21 cellular contexts compared by ENCODE assay signal in genomic region chr1:209825591-209826433, GRCh38. TPM values are rescaled to one million over a fixed set of nuclear protein-coding genes. Genes with fewer than 3 reads are reported as not detected.
DNase-seq lines count a peak whose midpoint lies in the region; ATAC-seq, FAIRE-seq and TF ChIP-seq lines count a peak whose summit lies in the region.
"Had no signal": no experiment of that assay in that cellular context is flagged by ENCODE, and none has a peak within 500 bp of the region (broad histone marks: within the 10 kb centered on the region; RNA-seq: fewer than 3 reads in every experiment).

No MANE protein-coding gene starts in this region.

- no peak overlapping the region for H2AFZ ChIP-seq in endothelial cell of umbilical vein (ENCODE audit: low read depth, low read length)

- H3K36me3 Mint-ChIP-seq in activated T-helper 2 cell treated with anti-CD3 and anti-CD28 coated beads, Interferon-gamma antibody, Interleukin-2, Interleukin-4, amounts not matched to agents 10 μg/mL and 5 μg/mL and 100 μg/mL, durations not matched to agents 14 hours and 24 hours and 36 hours (ENCODE audit: low read depth): peaks cover 25% of the 10 kb centered on the region

- no peaks in the 10 kb centered on the region for H3K36me3 ChIP-seq in endothelial cell of umbilical vein (ENCODE audit: control insufficient read depth in 2 of 2, extremely low read depth in 1 of 2, insufficient read depth in 2 of 2, low read length in 2 of 2)
- H3K36me3 ChIP-seq in A673 (ENCODE audit: insufficient read depth, low read length, poor library complexity, severe bottlenecking): peaks cover 3% of the 10 kb centered on the region

- no peaks in the 10 kb centered on the region for H3K27me3 ChIP-seq in endothelial cell of umbilical vein (ENCODE audit: control insufficient read depth in 2 of 2, insufficient read depth in 2 of 2, low read length in 2 of 2)
- no peaks in the 10 kb centered on the region for H3K27me3 ChIP-seq in A673 (replicated peaks; ENCODE audit: insufficient read depth, low read depth, low read length, poor library complexity)
- H3K27me3 ChIP-seq: SJSA1 had no signal

- H3K9me3 Mint-ChIP-seq in activated T-helper 2 cell treated with anti-CD3 and anti-CD28 coated beads, Interferon-gamma antibody, Interleukin-2, Interleukin-4, amounts not matched to agents 10 μg/mL and 5 μg/mL and 100 μg/mL, durations not matched to agents 14 hours and 24 hours and 36 hours: no peaks in the 10 kb centered on the region
- H3K9me3 Mint-ChIP-seq: CD4-positive, alpha-beta memory T cell; stimulated activated naive CD8-positive, alpha-beta T cell treated with anti-CD3 and anti-CD28 coated beads, Interleukin-15, Interleukin-2, amounts not matched to agents 100 ng/mL and 50 ng/mL, for 24 hours had no signal

- TF ChIP-seq RAD21 in A549 (conservative IDR thresholded peaks at IDR 0.05 in 1 of 2, IDR thresholded peaks at IDR 0.05 in 1 of 2): no peak

- ATAC-seq in A549: no peak
- ATAC-seq: activated CD8-positive, alpha-beta memory T cell treated with anti-CD3 and anti-CD28 coated beads, Interleukin-2, amount 10 ng/mL, durations not matched to agents 7 days and 5 days; HCT116 had no signal

- no peak for TF ChIP-seq CTCF in A549 (IDR thresholded peaks at IDR 0.05)
- no peak for TF ChIP-seq CTCF in endothelial cell of umbilical vein (IDR thresholded peaks at IDR 0.05; ENCODE audit: extremely low read depth in 1 of 2, insufficient read depth in 1 of 2, low read depth in 1 of 2, low read length in 2 of 2)
- TF ChIP-seq CTCF in A673 (conservative IDR thresholded peaks at IDR 0.05; ENCODE audit: low read depth, low read length): no peak

- intact Hi-C loops in endothelial cell of umbilical vein (cut with micrococcal nuclease): no loop called here
- intact Hi-C loops in activated T-helper 2 cell treated with anti-CD3 and anti-CD28 coated beads, Interferon-gamma antibody, Interleukin-2, Interleukin-4, amounts not matched to agents 10 μg/mL and 5 μg/mL and 100 μg/mL, durations not matched to agents 14 hours and 24 hours and 36 hours (cut with micrococcal nuclease): loop anchor here (5.0 kb wide), 1 partner anchor 149 kb away; the partner anchor contains the start of gene G0S2
- intact Hi-C loops in A673 (cut with micrococcal nuclease; ENCODE audit: unreplicated experiment): no loop called here

- dilution Hi-C loops in endothelial cell of umbilical vein (cut with MboI; ENCODE audit: extremely low pct_ligation_motif_present, low sequenced_read_pairs): loop anchor here (25.0 kb wide), 1 partner anchor 536 kb away; no protein-coding TSS in a partner anchor

- no peaks in the 10 kb centered on the region for H4K20me1 ChIP-seq in endothelial cell of umbilical vein (replicated peaks; ENCODE audit: control insufficient read depth, extremely low read depth, insufficient read depth, low read length)

- POLR2A ChIA-PET in A549 (lab: Yijun Ruan, JAX): no interaction called here
- POLR2A ChIA-PET in endothelial cell of umbilical vein (lab: Charles Lee): interaction anchor here (0.6 kb wide), 1 partner anchor 44 kb away, joined by 3 read pairs; no protein-coding TSS in a partner anchor
- POLR2A ChIA-PET in A673 (lab: Charles Lee; ENCODE audit: low non-redundant PET): no interaction called here

- peaks cover 33% of the 10 kb centered on the region for H3K4me1 ChIP-seq in A549
- H3K4me1 ChIP-seq in endothelial cell of umbilical vein (ENCODE audit: control insufficient read depth, extremely low read depth, insufficient read depth, low read length): peaks cover 51% of the 10 kb centered on the region
- H3K4me1 ChIP-seq in A673 (ENCODE audit: insufficient read depth, low read length, poor library complexity, severe bottlenecking): peaks cover 11% of the 10 kb centered on the region

- BruUV-seq in endothelial cell of umbilical vein (replicated peaks; lab: Mats Ljungman, UMichigan): no TSS peak
- BruUV-seq in A673 (replicated peaks; lab: Mats Ljungman, UMichigan): no TSS peak

- no peak overlapping the region for H3K4me3 Mint-ChIP-seq in activated T-helper 2 cell treated with anti-CD3 and anti-CD28 coated beads, Interferon-gamma antibody, Interleukin-2, Interleukin-4, amounts not matched to agents 10 μg/mL and 5 μg/mL and 100 μg/mL, durations not matched to agents 14 hours and 24 hours and 36 hours (ENCODE audit: low read depth)

- FAIRE-seq in A549 (lab: Jason Lieb, UNC): no peak
- no peak for FAIRE-seq in endothelial cell of umbilical vein (lab: Jason Lieb, UNC)
- FAIRE-seq in RCC 7860 (lab: Jason Lieb, UNC): no peak
- FAIRE-seq: colon had no signal

- peaks cover 14% of the 10 kb centered on the region for H3K79me2 ChIP-seq in endothelial cell of umbilical vein (ENCODE audit: control insufficient read depth, insufficient read depth, low read length)

- no peaks in the 10 kb centered on the region for H3K9me3 ChIP-seq in A549
- no peaks in the 10 kb centered on the region for H3K9me3 ChIP-seq in endothelial cell of umbilical vein (replicated peaks; ENCODE audit: control insufficient read depth, insufficient read depth, low read length)
- no peaks in the 10 kb centered on the region for H3K9me3 ChIP-seq in A673 (ENCODE audit: low read depth, low read length, poor library complexity, severe bottlenecking)
- H3K9me3 ChIP-seq: SJSA1 had no signal

- H3K9me1 ChIP-seq in endothelial cell of umbilical vein (replicated peaks; ENCODE audit: control insufficient read depth, extremely low read depth, insufficient read depth, low read length): no peaks in the 10 kb centered on the region

- peak overlapping the region; percentile 31 for H3K4me2 ChIP-seq in A549
- no peak overlapping the region for H3K4me2 ChIP-seq in endothelial cell of umbilical vein (ENCODE audit: insufficient read depth, low read length)

- H3K4me3 ChIP-seq in A549 (no peak overlapping the region), endothelial cell of umbilical vein (replicated peaks in 1 of 3; ENCODE audit: insufficient read depth in 1 of 3, low read depth in 1 of 3, low read length in 3 of 3) (no peak overlapping the region), A673 (ENCODE audit: low read depth, low read length, poor library complexity, severe bottlenecking) (no peak overlapping the region)
- H3K4me3 ChIP-seq: lung, SJSA1 had no signal

- CTCF ChIA-PET in A549 (lab: Yijun Ruan, JAX): interaction anchor here (1.1 to 8.2 kb wide), 8 partner anchors 10 to 163 kb away, joined by 3 to 114 read pairs (median 5); no protein-coding TSS in a partner anchor
- CTCF ChIA-PET in endothelial cell of umbilical vein (lab: Charles Lee): interaction anchor here (0.9 to 1.1 kb wide), 2 partner anchors 14 to 24 kb away, joined by 4 read pairs; no protein-coding TSS in a partner anchor
- CTCF ChIA-PET in A673 (lab: Charles Lee): no interaction called here

- peaks cover 15% of the 10 kb centered on the region for H3K27me3 Mint-ChIP-seq in activated T-helper 2 cell treated with anti-CD3 and anti-CD28 coated beads, Interferon-gamma antibody, Interleukin-2, Interleukin-4, amounts not matched to agents 10 μg/mL and 5 μg/mL and 100 μg/mL, durations not matched to agents 14 hours and 24 hours and 36 hours (ENCODE audit: low read depth)

- DNase-seq in A549 (ENCODE audit: low read depth in 1 of 2, low spot score in 1 of 2) (peak in 1 of 2 experiments; percentile 52), HT-29 (ENCODE audit: low spot score) (peak; percentile 55), endothelial cell of umbilical vein (ENCODE audit: low read depth, low spot score) (no peak), myocyte (ENCODE audit: low read depth) (peak; percentile 77), A673 (ENCODE audit: low spot score) (no peak), HuH-7.5 (ENCODE audit: low spot score) (no peak), RCC 7860 (ENCODE audit: low spot score) (no peak)
- DNase-seq in activated T-helper 2 cell treated with anti-CD3 and anti-CD28 coated beads, Interferon-gamma antibody, Interleukin-2, Interleukin-4, amounts not matched to agents 10 μg/mL and 5 μg/mL and 100 μg/mL, durations not matched to agents 14 hours and 24 hours and 36 hours (ENCODE audit: low spot score): no peak
- DNase-seq: activated CD4-positive, alpha-beta T cell treated with anti-CD3 and anti-CD28 coated beads for 1 hour; activated CD8-positive, alpha-beta memory T cell treated with anti-CD3 and anti-CD28 coated beads, Interleukin-2, amount 10 ng/mL, durations not matched to agents 7 days and 5 days; activated gamma-delta T cell; aorta; CD4-positive, alpha-beta memory T cell; NCI-H1436; NCI-H345; nephron progenitor cell had no signal

- TF ChIP-seq EP300 in A549 (IDR thresholded peaks at IDR 0.05): no peak

- no peak overlapping the region for H3K9ac ChIP-seq in endothelial cell of umbilical vein (replicated peaks; ENCODE audit: extremely low read depth, insufficient read depth, low read length)

- no peak overlapping the region for H3K27ac Mint-ChIP-seq in activated T-helper 2 cell treated with anti-CD3 and anti-CD28 coated beads, Interferon-gamma antibody, Interleukin-2, Interleukin-4, amounts not matched to agents 10 μg/mL and 5 μg/mL and 100 μg/mL, durations not matched to agents 14 hours and 24 hours and 36 hours
- H3K27ac Mint-ChIP-seq: nephron progenitor cell had no signal

- WGBS in A549 (ENCODE audit: missing lambda C conversion rate): 47% methylated on average over 11 of the region's 11 CpGs

- peaks cover 44% of the 10 kb centered on the region for H3K4me1 Mint-ChIP-seq in activated T-helper 2 cell treated with anti-CD3 and anti-CD28 coated beads, Interferon-gamma antibody, Interleukin-2, Interleukin-4, amounts not matched to agents 10 μg/mL and 5 μg/mL and 100 μg/mL, durations not matched to agents 14 hours and 24 hours and 36 hours (ENCODE audit: low read depth)

- H3K27ac ChIP-seq in A549 (no peak overlapping the region), endothelial cell of umbilical vein (ENCODE audit: insufficient read depth, low read depth, low read length) (peak overlapping the region; percentile 19), A673 (ENCODE audit: low read depth, low read length, poor library complexity, severe bottlenecking) (no peak overlapping the region)
- H3K27ac ChIP-seq: SJSA1 had no signal

- TF ChIP-seq POLR2A in A549 (IDR thresholded peaks at IDR 0.05; ENCODE audit: low read length): no peak
- no peak for TF ChIP-seq POLR2A in endothelial cell of umbilical vein (IDR thresholded peaks at IDR 0.05; ENCODE audit: low read depth, low read length)

RNA-seq across cellular contexts. Expression of gene UTP25, which starts 2.0 kb away (rescaled TPM):
- 16.5 and 16.7 TPM in 2 replicates for polyA plus RNA-seq in A549 (2011; rRNA removed)
- polyA plus RNA-seq in A549 (2012; cell fraction: cytosol; rRNA removed): 4.2 and 4.9 TPM in 2 replicates
- 5.6 and 7.0 TPM in 2 replicates for polyA plus RNA-seq in A549 (2012; cell fraction: nucleus; rRNA removed)
- 8.4 to 8.7 TPM (median 8.7 TPM) in 3 replicates for polyA plus RNA-seq in A549 (2017; fragmentation: RNase III; extraction: RNeasy Plus Mini Kit Qiagen cat#74134 plus additional on column Dnase treatment)
- polyA minus RNA-seq in A549 (2011; rRNA and poly(A)+ RNA removed): 18.0 and 18.3 TPM in 2 replicates
- total RNA-seq in HT-29 (2014; rRNA removed; shearing (Covaris generic)): 6.7 and 7.2 TPM in 2 replicates
- total RNA-seq in endothelial cell of umbilical vein: 10.5 and 11.7 TPM in 2 replicates
- polyA plus RNA-seq in endothelial cell of umbilical vein: 5.9 and 6.6 TPM in 2 replicates
- 5.3 and 5.7 TPM in 2 replicates for polyA plus RNA-seq in endothelial cell of umbilical vein (2011; cell fraction: cytosol; rRNA removed)
- polyA plus RNA-seq in endothelial cell of umbilical vein (2011; cell fraction: nucleus; rRNA removed): 23.9 and 27.8 TPM in 2 replicates
- polyA plus RNA-seq in endothelial cell of umbilical vein (2012): 6.5 and 9.0 TPM in 2 replicates
- polyA minus RNA-seq in endothelial cell of umbilical vein: 20.9 and 22.0 TPM in 2 replicates
- 10.0 TPM for polyA minus RNA-seq in endothelial cell of umbilical vein (2011; cell fraction: cytosol; rRNA and poly(A)+ RNA removed)
- 47.3 and 73.9 TPM in 2 replicates for polyA minus RNA-seq in endothelial cell of umbilical vein (2011; cell fraction: nucleus; rRNA and poly(A)+ RNA removed)
- total RNA-seq in myocyte: 6.7 and 6.8 TPM in 2 replicates
- 4.6 TPM for polyA plus RNA-seq in myocyte (2012)
- total RNA-seq in activated T-helper 2 cell treated with anti-CD3 and anti-CD28 coated beads, Interferon-gamma antibody, Interleukin-2, Interleukin-4, amounts not matched to agents 10 μg/mL and 5 μg/mL and 100 μg/mL, durations not matched to agents 14 hours and 24 hours and 36 hours: 18.7 and 19.6 TPM in 2 replicates
- 8.9 and 11.5 TPM in 2 replicates for total RNA-seq in A673 (2021)

RNA-seq across cellular contexts. Expression of gene IRF6, which starts 19.9 kb away (rescaled TPM):
- 0.22 and 0.25 TPM in 2 replicates for polyA plus RNA-seq in A549 (2011; rRNA removed)
- polyA plus RNA-seq in A549 (2012; cell fraction: cytosol; rRNA removed): 0.04 and 0.08 TPM in 2 replicates
- polyA plus RNA-seq in A549 (2012; cell fraction: nucleus; rRNA removed): not detected in 2 replicates
- 0.03 to 0.08 TPM (median 0.05 TPM) in 3 replicates for polyA plus RNA-seq in A549 (2017; fragmentation: RNase III; extraction: RNeasy Plus Mini Kit Qiagen cat#74134 plus additional on column Dnase treatment)
- polyA minus RNA-seq in A549 (2011; rRNA and poly(A)+ RNA removed): 0.25 and 0.83 TPM in 2 replicates
- 30.2 and 32.7 TPM in 2 replicates for total RNA-seq in HT-29 (2014; rRNA removed; shearing (Covaris generic))
- total RNA-seq in endothelial cell of umbilical vein: 22.1 and 42.0 TPM in 2 replicates
- 55.8 and 65.0 TPM in 2 replicates for polyA plus RNA-seq in endothelial cell of umbilical vein
- 33.7 and 34.7 TPM in 2 replicates for polyA plus RNA-seq in endothelial cell of umbilical vein (2011; cell fraction: cytosol; rRNA removed)
- 120 and 125 TPM in 2 replicates for polyA plus RNA-seq in endothelial cell of umbilical vein (2011; cell fraction: nucleus; rRNA removed)
- polyA plus RNA-seq in endothelial cell of umbilical vein (2012): 3.6 and 7.9 TPM in 2 replicates
- 176 and 196 TPM in 2 replicates for polyA minus RNA-seq in endothelial cell of umbilical vein
- polyA minus RNA-seq in endothelial cell of umbilical vein (2011; cell fraction: cytosol; rRNA and poly(A)+ RNA removed): not detected
- 126 and 158 TPM in 2 replicates for polyA minus RNA-seq in endothelial cell of umbilical vein (2011; cell fraction: nucleus; rRNA and poly(A)+ RNA removed)
- total RNA-seq in myocyte: 0.53 and 1.2 TPM in 2 replicates
- 1.2 TPM for polyA plus RNA-seq in myocyte (2012)
- total RNA-seq in activated T-helper 2 cell treated with anti-CD3 and anti-CD28 coated beads, Interferon-gamma antibody, Interleukin-2, Interleukin-4, amounts not matched to agents 10 μg/mL and 5 μg/mL and 100 μg/mL, durations not matched to agents 14 hours and 24 hours and 36 hours: 0.25 TPM in 1 of 2 replicates, not detected in the other
- 0.17 and 0.28 TPM in 2 replicates for total RNA-seq in A673 (2021)
- total RNA-seq: SJSA1 had no signal

RNA-seq across cellular contexts. Expression of gene C1orf74, which starts 41.5 kb away (rescaled TPM):
- polyA plus RNA-seq in A549 (2011; rRNA removed) (3.3 TPM in 2 replicates), A549 (2017; fragmentation: RNase III; extraction: RNeasy Plus Mini Kit Qiagen cat#74134 plus additional on column Dnase treatment) (2.0 to 2.4 TPM (median 2.4 TPM) in 3 replicates), endothelial cell of umbilical vein (2.4 TPM in 2 replicates)
- 0.59 and 0.74 TPM in 2 replicates for polyA plus RNA-seq in A549 (2012; cell fraction: cytosol; rRNA removed)
- polyA plus RNA-seq in A549 (2012; cell fraction: nucleus; rRNA removed): 0.61 and 0.75 TPM in 2 replicates
- 4.9 and 6.0 TPM in 2 replicates for polyA minus RNA-seq in A549 (2011; rRNA and poly(A)+ RNA removed)
- 1.8 and 2.6 TPM in 2 replicates for total RNA-seq in HT-29 (2014; rRNA removed; shearing (Covaris generic))
- total RNA-seq in endothelial cell of umbilical vein (2.3 and 3.0 TPM in 2 replicates), myocyte (2.6 and 4.1 TPM in 2 replicates), A673 (2021) (4.2 and 5.0 TPM in 2 replicates)
- 1.1 and 1.7 TPM in 2 replicates for polyA plus RNA-seq in endothelial cell of umbilical vein (2011; cell fraction: cytosol; rRNA removed)
- 12.1 and 12.6 TPM in 2 replicates for polyA plus RNA-seq in endothelial cell of umbilical vein (2011; cell fraction: nucleus; rRNA removed)
- polyA plus RNA-seq in endothelial cell of umbilical vein (2012): 1.2 and 1.3 TPM in 2 replicates
- 7.8 and 11.1 TPM in 2 replicates for polyA minus RNA-seq in endothelial cell of umbilical vein
- 1.1 TPM for polyA minus RNA-seq in endothelial cell of umbilical vein (2011; cell fraction: cytosol; rRNA and poly(A)+ RNA removed)
- polyA minus RNA-seq in endothelial cell of umbilical vein (2011; cell fraction: nucleus; rRNA and poly(A)+ RNA removed): 24.5 and 31.8 TPM in 2 replicates
- 1.9 TPM for polyA plus RNA-seq in myocyte (2012)
- 2.8 and 3.0 TPM in 2 replicates for total RNA-seq in activated T-helper 2 cell treated with anti-CD3 and anti-CD28 coated beads, Interferon-gamma antibody, Interleukin-2, Interleukin-4, amounts not matched to agents 10 μg/mL and 5 μg/mL and 100 μg/mL, durations not matched to agents 14 hours and 24 hours and 36 hours

Comparison
In these comparisons a context has a peak if more than half of its experiments do, and no peak if none do; other contexts are left out.
1. DNase-seq: peak in HT-29 (single experiment) and myocyte (single experiment); none in endothelial cell of umbilical vein (single experiment), activated T-helper 2 cell treated with anti-CD3 and anti-CD28 coated beads, Interferon-gamma antibody, Interleukin-2, Interleukin-4, amounts not matched to agents 10 μg/mL and 5 μg/mL and 100 μg/mL, durations not matched to agents 14 hours and 24 hours and 36 hours (single experiment), A673 (single experiment), HuH-7.5 (single experiment) and RCC 7860 (single experiment).
2. RNA of gene IRF6, which starts 19.9 kb away (total RNA-seq): 22.1 to 42.0 TPM in endothelial cell of umbilical vein and 30.2 to 32.7 TPM in HT-29; 0.53 to 1.2 TPM in myocyte, 0.25 TPM in activated T-helper 2 cell treated with anti-CD3 and anti-CD28 coated beads, Interferon-gamma antibody, Interleukin-2, Interleukin-4, amounts not matched to agents 10 μg/mL and 5 μg/mL and 100 μg/mL, durations not matched to agents 14 hours and 24 hours and 36 hours and 0.17 to 0.28 TPM in A673; every median in the first group is over 10 times any median in the second.